ENCODE assay signal across 22 cellular contexts in genomic region chr2:84327645-84328249, GRCh38.
"Had no signal": no experiment of that assay in that cellular context is flagged by ENCODE, and none has a peak within 500 bp of the region (broad histone marks: within the 10 kb centered on the region; RNA-seq: fewer than 3 reads in every experiment).

No MANE protein-coding gene starts in this region.

- H3K4me1 Mint-ChIP-seq: mesothelial cell of epicardium had no signal

- H3K27ac ChIP-seq: coronary artery, dorsolateral prefrontal cortex, esophagus squamous epithelium, gastrocnemius medialis, heart right ventricle, left lung, lower lobe of right lung had no signal

- H3K4me3 ChIP-seq: coronary artery, dorsolateral prefrontal cortex, esophagus squamous epithelium, gastrocnemius medialis, heart right ventricle, left lung, lower lobe of right lung, mucosa of descending colon had no signal

- DNase-seq: dermis blood vessel endothelial cell; dorsolateral prefrontal cortex; effector CD4-positive, alpha-beta T cell; effector memory CD4-positive, alpha-beta T cell; esophagus squamous epithelium; foreskin fibroblast; foreskin melanocyte; gastrocnemius medialis; glutamatergic neuron; head of caudate nucleus; heart right ventricle; hippocampal formation; islet precursor cell; kidney; left cardiac atrium; left lung; left ventricle myocardium superior; lower lobe of right lung; mesenchymal stem cell; mucosa of descending colon had no signal

- H3K4me1 ChIP-seq: esophagus squamous epithelium, gastrocnemius medialis, heart right ventricle, left lung, lower lobe of right lung had no signal

- H3K36me3 ChIP-seq: esophagus squamous epithelium, gastrocnemius medialis, heart right ventricle, left lung, lower lobe of right lung had no signal

- ATAC-seq: gastrocnemius medialis, heart right ventricle, left cardiac atrium, left lung, left ventricle myocardium superior, lower lobe of right lung, mucosa of descending colon had no signal

- H3K27ac Mint-ChIP-seq: mesothelial cell of epicardium had no signal

- H3K36me3 Mint-ChIP-seq: mesothelial cell of epicardium had no signal

- H3K9me3 ChIP-seq: esophagus squamous epithelium, gastrocnemius medialis, left lung, lower lobe of right lung, mucosa of descending colon had no signal

- H3K4me3 Mint-ChIP-seq: mesothelial cell of epicardium had no signal

- H3K27me3 ChIP-seq: dorsolateral prefrontal cortex, gastrocnemius medialis, left lung had no signal
